In the genomic region with DNA sequence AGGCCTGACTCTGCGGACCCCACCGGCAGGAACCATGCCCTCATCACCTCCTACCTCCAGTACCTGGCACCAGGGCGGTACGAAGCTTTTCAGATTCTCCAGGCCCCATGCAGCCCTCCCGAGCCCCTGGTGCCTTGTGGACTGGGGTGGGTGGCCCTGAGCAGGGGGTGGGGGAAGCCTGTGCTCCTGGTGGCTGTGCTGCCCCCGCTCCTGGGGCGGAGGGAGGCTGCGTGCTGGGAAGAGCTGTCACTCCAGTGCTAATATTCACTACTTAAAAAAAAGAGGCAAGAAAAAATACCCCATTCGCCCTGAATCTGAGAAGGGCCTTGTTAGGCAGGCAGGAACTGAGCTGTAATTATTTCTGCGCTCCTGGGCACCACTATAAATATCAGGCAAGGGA, we compare ENCODE assay signal across 8 cellular contexts.
"Had no signal": no experiment of that assay in that cellular context is flagged by ENCODE, and none has a peak within 500 bp of the region (broad histone marks: within the 10 kb centered on the region; RNA-seq: fewer than 3 reads in every experiment).

No MANE protein-coding gene starts in this region.

- H3K27ac Mint-ChIP-seq: H9 had no signal

- H3K4me3 ChIP-seq: GM23248, K562 had no signal

- H2AFZ ChIP-seq: GM23248 had no signal

- H3K27ac ChIP-seq: GM23248 had no signal

- H3K9ac ChIP-seq: GM23248 had no signal

- ATAC-seq: K562 had no signal

- H3K9me3 Mint-ChIP-seq: H9 had no signal

- DNase-seq: GM23248, GOT3, H9, HCEC 1CT, IMR-90 had no signal

- FAIRE-seq: H54, HTR-8/SVneo, K562 had no signal

- H3K4me3 Mint-ChIP-seq: H9 had no signal
